Comparison of ENCODE assay signal across 7 cellular contexts in genomic region chr3:39101022-39101689, GRCh38. TPM values are rescaled to one million over a fixed set of nuclear protein-coding genes. Genes with fewer than 3 reads are reported as not detected.
DNase-seq lines count a peak whose midpoint lies in the region; ATAC-seq, FAIRE-seq and TF ChIP-seq lines count a peak whose summit lies in the region.

No MANE protein-coding gene starts in this region.

- H3K9ac ChIP-seq in GM23248: no peak overlapping the region

- H3K27me3 ChIP-seq in GM23248 (replicated peaks; ENCODE audit: insufficient read depth) (no peaks in the 10 kb centered on the region), foreskin keratinocyte (no peaks in the 10 kb centered on the region), small intestine (ENCODE audit: control insufficient read depth in 2 of 2, insufficient read depth in 2 of 2, low read length in 2 of 2) (no peaks in the 10 kb centered on the region)

- H2AFZ ChIP-seq in GM23248: no peak overlapping the region

- H3K4me2 ChIP-seq in GM23248 (ENCODE audit: unreplicated experiment): no peak overlapping the region

- DNase-seq in GM10266 (ENCODE audit: extremely low spot score) (peak; percentile 79), GM23248 (peak; percentile 67), NCI-H226 (peak; percentile 12), activated T-cell treated with anti-CD3 and anti-CD28 coated beads for 48 hours (ENCODE audit: low read depth) (peak; percentile 13), foreskin keratinocyte (no peak), small intestine (peak; percentile 61)

- H3K4me1 ChIP-seq in GM23248 (ENCODE audit: insufficient read depth) (peaks cover 21% of the 10 kb centered on the region), foreskin keratinocyte (peaks cover 5% of the 10 kb centered on the region), small intestine (ENCODE audit: control insufficient read depth in 2 of 2, insufficient read depth in 1 of 2, low read depth in 1 of 2, low read length in 1 of 2) (peaks cover 4 to 5% of the 10 kb centered on the region in 2 donors)

- FAIRE-seq in small intestine (lab: Jason Lieb, UNC): no peak

- TF ChIP-seq CTCF in GM10266 (IDR thresholded peaks at IDR 0.05; ENCODE audit: control insufficient read depth, insufficient read depth, low read depth, missing control alignments) (peak; percentile 81), foreskin keratinocyte (conservative IDR thresholded peaks at IDR 0.05) (peak; percentile 77)

- H3K36me3 ChIP-seq in GM23248 (ENCODE audit: low read depth) (peaks cover 5% of the 10 kb centered on the region), small intestine (ENCODE audit: control insufficient read depth in 2 of 2, insufficient read depth in 2 of 2, low read length in 2 of 2) (peaks cover 12 to 18% of the 10 kb centered on the region in 2 donors)

- ATAC-seq in foreskin keratinocyte: peak; percentile 71
- ATAC-seq in GM21737 (IDR thresholded peaks at IDR 0.05; ENCODE audit: unreplicated experiment): no peak

- WGBS in GM23248 (ENCODE audit: low coverage in 1 of 2, low lambda C conversion rate in 2 of 2, missing lambda C conversion rate in 2 of 2), 2 experiments: 78 to 83% methylated on average over 5 of the region's 5 CpGs
- WGBS in small intestine, 3 donors: 74 to 87% (median 81%) methylated on average over 5 of the region's 5 CpGs

- H3F3A ChIP-seq in GM23248 (ENCODE audit: insufficient read depth): no peaks in the 10 kb centered on the region; the same call in none of the 2 replicates

- H3K27ac ChIP-seq in GM23248 (no peak overlapping the region), foreskin keratinocyte (no peak overlapping the region), small intestine (ENCODE audit: low read depth in 1 of 2, low read length in 1 of 2) (no peak overlapping the region)

- H3K4me3 ChIP-seq in GM23248 (no peak overlapping the region), small intestine (ENCODE audit: low read depth in 1 of 2, low read length in 2 of 2) (no peak overlapping the region)

- in situ Hi-C loops in GM23248 (cut with MboI): no loop called here

- H3K9me2 ChIP-seq in GM23248 (ENCODE audit: insufficient read depth): no peaks in the 10 kb centered on the region

- H3K9me3 ChIP-seq in GM23248 (ENCODE audit: low read depth) (no peaks in the 10 kb centered on the region), small intestine (ENCODE audit: control insufficient read depth, low read depth) (no peaks in the 10 kb centered on the region)

- H4K20me1 ChIP-seq in GM23248 (ENCODE audit: insufficient read depth): 0 out of 2 replicates have a peak, but pooled peaks cover 6% of the 10 kb centered on the region

- H3K79me2 ChIP-seq in GM23248 (ENCODE audit: insufficient read depth): peaks cover 56% of the 10 kb centered on the region

RNA-seq across cellular contexts. Expression of gene GORASP1, which starts 6.3 kb away (rescaled TPM):
- total RNA-seq in GM23248 (2014; rRNA removed; shearing (Covaris generic)): 63.8 and 184 TPM in 2 replicates
- polyA plus RNA-seq in GM23248 (2016; fragmentation: Nextera tagmentation; extraction: Ambion mirVana): 32.7 and 33.1 TPM in 2 replicates
- 45.5 and 49.8 TPM in 2 replicates for total RNA-seq in foreskin keratinocyte
- polyA plus RNA-seq in foreskin keratinocyte: 29.6 and 29.9 TPM in 2 replicates
- polyA plus RNA-seq in small intestine: 10 to 100 TPM; 30.5 to 49.0 (median 35.9) TPM

RNA-seq across cellular contexts. Expression of gene TTC21A, which starts 6.3 kb away (rescaled TPM):
- 0.25 and 1.2 TPM in 2 replicates for total RNA-seq in GM23248 (2014; rRNA removed; shearing (Covaris generic))
- polyA plus RNA-seq in GM23248 (2016; fragmentation: Nextera tagmentation; extraction: Ambion mirVana) (0.76 and 0.94 TPM in 2 replicates), foreskin keratinocyte (0.80 and 1.3 TPM in 2 replicates), small intestine (10 to 100 TPM in 2 of 3 donors, 1 to 10 TPM in 1; 1.7 to 12.7 (median 10.5) TPM)
- 1.4 TPM in 2 replicates for total RNA-seq in foreskin keratinocyte

RNA-seq across cellular contexts. Expression of gene WDR48, which starts 49.3 kb away (rescaled TPM):
- total RNA-seq in GM23248 (2014; rRNA removed; shearing (Covaris generic)): 25.7 and 30.5 TPM in 2 replicates
- polyA plus RNA-seq in GM23248 (2016; fragmentation: Nextera tagmentation; extraction: Ambion mirVana) (28.9 and 29.7 TPM in 2 replicates), foreskin keratinocyte (7.0 and 7.2 TPM in 2 replicates), small intestine (10 to 100 TPM; 15.7 to 21.7 (median 15.9) TPM)
- 18.3 and 20.0 TPM in 2 replicates for total RNA-seq in foreskin keratinocyte

RNA-seq across cellular contexts. Expression of gene SCN11A, which starts 49.4 kb away (rescaled TPM):
- total RNA-seq in GM23248 (2014; rRNA removed; shearing (Covaris generic)): not detected in 2 replicates
- polyA plus RNA-seq in GM23248 (2016; fragmentation: Nextera tagmentation; extraction: Ambion mirVana) (not detected in 2 replicates), foreskin keratinocyte (not detected in 2 replicates), small intestine (1 to 10 TPM in 1 of 3 donors, not detected in 2; 3.9 TPM)
- total RNA-seq in foreskin keratinocyte: not detected in 2 replicates

RNA-seq across cellular contexts. Expression of gene CSRNP1, which starts 52.2 kb away (rescaled TPM):
- total RNA-seq in GM23248 (2014; rRNA removed; shearing (Covaris generic)): 22.5 and 23.1 TPM in 2 replicates
- polyA plus RNA-seq in GM23248 (2016; fragmentation: Nextera tagmentation; extraction: Ambion mirVana) (14.2 and 16.4 TPM in 2 replicates), foreskin keratinocyte (6.4 and 10.2 TPM in 2 replicates), small intestine (10 to 100 TPM; 15.1 to 34.3 (median 17.9) TPM)
- total RNA-seq in foreskin keratinocyte: 9.6 and 16.1 TPM in 2 replicates

Comparison
In these comparisons a context has a peak if more than half of its experiments do, and no peak if none do; other contexts are left out.
1. DNase-seq: peak in GM10266 (single experiment), GM23248 (single experiment), NCI-H226 (single experiment), activated T-cell treated with anti-CD3 and anti-CD28 coated beads for 48 hours (single experiment) and small intestine (single experiment); none in foreskin keratinocyte (0 of 2).